18 cellular contexts compared by ENCODE assay signal in the genomic region with DNA sequence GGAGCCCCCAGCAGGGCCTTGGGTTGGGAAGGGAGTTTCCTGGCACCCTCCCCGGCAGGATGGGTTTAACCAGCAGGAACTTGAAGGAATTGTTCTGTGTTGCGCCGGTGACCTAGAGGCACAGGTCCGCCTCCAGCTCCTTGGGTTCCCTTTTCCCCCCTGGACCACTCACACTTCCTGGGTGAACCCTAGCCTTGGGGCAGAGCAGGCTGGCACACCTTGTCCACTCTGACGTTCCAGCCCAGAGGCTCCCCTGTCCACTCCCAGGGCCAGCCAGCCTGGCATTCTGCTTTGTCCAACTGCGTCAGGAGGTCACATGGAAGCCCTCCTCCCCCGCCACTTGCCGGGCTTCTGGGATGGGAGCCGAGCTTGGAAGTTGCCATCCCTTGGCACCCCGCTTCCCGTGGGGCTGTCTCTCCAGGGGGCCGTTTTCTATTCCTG. TPM values are rescaled to one million over a fixed set of nuclear protein-coding genes. Genes with fewer than 3 reads are reported as not detected.
DNase-seq lines count a peak whose midpoint lies in the region; ATAC-seq and TF ChIP-seq lines count a peak whose summit lies in the region.
"Had no signal": no experiment of that assay in that cellular context is flagged by ENCODE, and none has a peak within 500 bp of the region (broad histone marks: within the 10 kb centered on the region; RNA-seq: fewer than 3 reads in every experiment).

No MANE protein-coding gene starts in this region.

- peaks cover 16% of the 10 kb centered on the region for H3K36me3 Mint-ChIP-seq in nephron progenitor cell (ENCODE audit: low read depth)

- ATAC-seq in GM21367 (IDR thresholded peaks at IDR 0.05; ENCODE audit: unreplicated experiment) (no peak), GM21529 (IDR thresholded peaks at IDR 0.05; ENCODE audit: unreplicated experiment) (no peak)
- ATAC-seq: foreskin keratinocyte, WTC11 had no signal

- TF ChIP-seq POLR2A in adrenal gland (IDR thresholded peaks at IDR 0.05) (no peak), suprapubic skin (IDR thresholded peaks at IDR 0.05) (no peak)

- H3K9me3 Mint-ChIP-seq in nephron progenitor cell, result no peaks in the 10 kb centered on the region
- H3K9me3 Mint-ChIP-seq: brain, WTC11 had no signal

- H3K4me1 Mint-ChIP-seq in nephron progenitor cell, result peaks cover 75% of the 10 kb centered on the region
- H3K4me1 Mint-ChIP-seq: WTC11 had no signal

- H3K4me1 ChIP-seq in adrenal gland (replicated peaks in 1 of 2) (peaks cover 43 to 81% of the 10 kb centered on the region in 2 donors), suprapubic skin (peaks cover 65% of the 10 kb centered on the region)
- H3K4me1 ChIP-seq: foreskin keratinocyte had no signal

- peak overlapping the region; percentile 75 for H3K27ac Mint-ChIP-seq in nephron progenitor cell

- peak; percentile 82 to 92 (median 89) for DNase-seq in adrenal gland
- DNase-seq in head of caudate nucleus, result peak in 36 of 42 donors; percentile 34 to 87 (median 69)
- no peak for DNase-seq in nephron progenitor cell
- peak in 1 of 2 donors; percentile 77 for DNase-seq in suprapubic skin (ENCODE audit: low spot score in 2 of 2)
- DNase-seq in iPS-NIHi11 (ENCODE audit: low spot score), result no peak
- DNase-seq in GM10266 (ENCODE audit: extremely low spot score), result no peak
- DNase-seq: DMS 273 treated with DMSO at 0.1 percent for 48 hours; effector CD4-positive, alpha-beta T cell; foreskin keratinocyte; MG63; NCI-H2029; retina; stimulated activated CD8-positive, alpha-beta memory T cell treated with anti-CD3 and anti-CD28 coated beads, Interleukin-4, amount 100 ng/mL, for 48 hours; T-helper 1 cell had no signal

- TF ChIP-seq CTCF in adrenal gland (IDR thresholded peaks at IDR 0.05) (no peak), nephron progenitor cell (IDR thresholded peaks at IDR 0.05) (no peak), suprapubic skin (IDR thresholded peaks at IDR 0.05) (no peak), GM10266 (IDR thresholded peaks at IDR 0.05; ENCODE audit: control insufficient read depth, insufficient read depth, low read depth, missing control alignments) (no peak)

- no peaks in the 10 kb centered on the region for H3K9me3 ChIP-seq in adrenal gland (replicated peaks in 1 of 3)
- H3K9me3 ChIP-seq in suprapubic skin, result no peaks in the 10 kb centered on the region
- H3K9me3 ChIP-seq: MG63 had no signal

- H3K27ac ChIP-seq in adrenal gland (peak overlapping the region; percentile 90 to 99 (median 95)), suprapubic skin (peak overlapping the region; percentile 76)
- H3K27ac ChIP-seq: foreskin keratinocyte had no signal

- H3K4me3 Mint-ChIP-seq in nephron progenitor cell, result no peak overlapping the region
- H3K4me3 Mint-ChIP-seq: brain, WTC11 had no signal

- TF ChIP-seq EP300 in suprapubic skin (IDR thresholded peaks at IDR 0.05), result no peak

- peaks cover 3% of the 10 kb centered on the region for H3K27me3 Mint-ChIP-seq in nephron progenitor cell (ENCODE audit: low read depth, poor library complexity)

- intact Hi-C loops in adrenal gland (cut with DNase I) (no loop called here), head of caudate nucleus (cut with DNase I) (no loop called here)

- H3K4me3 ChIP-seq in adrenal gland, result no peak overlapping the region
- no peak overlapping the region for H3K4me3 ChIP-seq in suprapubic skin
- H3K4me3 ChIP-seq: MG63 had no signal

- H3K27me3 ChIP-seq in adrenal gland (no peaks in the 10 kb centered on the region), suprapubic skin (no peaks in the 10 kb centered on the region)
- H3K27me3 ChIP-seq: foreskin keratinocyte, MG63 had no signal

- H3K36me3 ChIP-seq in adrenal gland (replicated peaks in 1 of 2) (peaks cover 0 to 14% of the 10 kb centered on the region in 2 donors), suprapubic skin (peaks cover 18% of the 10 kb centered on the region)
- H3K36me3 ChIP-seq: MG63 had no signal

- WGBS in adrenal gland, 4 donors, result 26 to 54% (median 41%) methylated on average over 7 to 12 of the region's 12 CpGs
- 67% methylated on average over 3 of the region's 12 CpGs for WGBS in suprapubic skin

RNA-seq across cellular contexts. Expression of a gene that starts 25.8 kb away (rescaled TPM):
- total RNA-seq in adrenal gland (100 to 1,000 TPM in 4 of 8 donors, 10 to 100 TPM in 4; 51.4 to 277 (median 113) TPM), suprapubic skin (10 to 100 TPM; 21.0 to 34.0 (median 22.4) TPM)
- 100 to 1,000 TPM; 197 to 260 (median 227) TPM for polyA plus RNA-seq in adrenal gland

RNA-seq across cellular contexts. Expression of a gene that starts 53.6 kb away (rescaled TPM):
- total RNA-seq in adrenal gland (1,000 to 10,000 TPM in 1 of 8 donors, 100 to 1,000 TPM in 7; 268 to 1,301 (median 582) TPM), suprapubic skin (100 to 1,000 TPM in 1 of 4 donors, 10 to 100 TPM in 3; 85.8 to 112 (median 91.8) TPM)
- 100 to 1,000 TPM; 442 to 981 (median 731) TPM for polyA plus RNA-seq in adrenal gland

Comparison
In these comparisons a context has a peak if more than half of its experiments do, and no peak if none do; other contexts are left out.
1. DNase-seq: peak in adrenal gland (7 of 7) and head of caudate nucleus (36 of 42); none in nephron progenitor cell (single experiment), iPS-NIHi11 (single experiment) and GM10266 (single experiment).